In the genomic region with DNA sequence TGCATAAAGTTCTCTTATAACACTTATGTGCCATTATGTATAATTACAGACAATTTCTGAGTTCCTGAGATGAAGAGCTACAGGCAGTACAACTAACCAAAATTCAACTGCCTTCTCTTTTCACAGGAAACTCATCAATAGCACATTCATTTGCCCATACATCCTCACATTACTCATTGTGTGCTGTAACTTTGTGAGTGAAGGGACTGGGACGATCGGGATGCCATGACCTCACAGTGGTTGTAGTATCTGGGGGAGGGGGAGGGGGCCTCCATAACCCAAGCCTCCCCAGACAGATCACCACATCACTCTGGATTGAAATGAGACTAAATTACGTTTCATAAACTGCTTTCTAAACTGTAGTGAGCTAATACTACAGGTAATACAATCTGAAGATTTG, we compare ENCODE assay signal across 21 cellular contexts.
A peak's percentile ranks its signal among the peaks of the same experiment; 100 is the strongest.
DNase-seq lines count a peak whose midpoint lies in the region; ATAC-seq, FAIRE-seq and TF ChIP-seq lines count a peak whose summit lies in the region.
"Had no signal": no experiment of that assay in that cellular context is flagged by ENCODE, and none has a peak within 500 bp of the region (broad histone marks: within the 10 kb centered on the region; RNA-seq: fewer than 3 reads in every experiment).

No MANE protein-coding gene starts in this region.

- H3K79me2 ChIP-seq in astrocyte (ENCODE audit: insufficient read depth, low read length) = no peaks in the 10 kb centered on the region

- no peak overlapping the region for H4K8ac ChIP-seq in IMR-90 (ENCODE audit: low read depth in 2 of 2, low read length in 2 of 2)

- H3K79me1 ChIP-seq in IMR-90 (ENCODE audit: low read depth in 1 of 2, low read length in 2 of 2) = no peaks in the 10 kb centered on the region

- H3K56ac ChIP-seq in IMR-90 (ENCODE audit: extremely low read depth, insufficient read depth, low read length) = no peak overlapping the region

- no peak overlapping the region for H2AK9ac ChIP-seq in IMR-90 (replicated peaks; ENCODE audit: low read depth, low read length, poor library complexity)

- no peak overlapping the region for H2BK20ac ChIP-seq in IMR-90 (ENCODE audit: low read depth, low read length)

- no peak overlapping the region for H2BK120ac ChIP-seq in IMR-90 (ENCODE audit: low read depth, low read length)

- H3K27me3 ChIP-seq in BLaER1 (no peaks in the 10 kb centered on the region), IMR-90 (ENCODE audit: control insufficient read depth, insufficient read depth, low read length) (no peaks in the 10 kb centered on the region), astrocyte (ENCODE audit: insufficient read depth, low read length) (no peaks in the 10 kb centered on the region), gastrocnemius medialis (no peaks in the 10 kb centered on the region)

- no peak for FAIRE-seq in astrocyte (lab: Jason Lieb, UNC)
- FAIRE-seq: K562 had no signal

- H3K27me3 Mint-ChIP-seq in astrocyte (ENCODE audit: low read depth, unreplicated experiment) = peaks cover 2% of the 10 kb centered on the region
- H3K27me3 Mint-ChIP-seq: B cell had no signal

- ATAC-seq in IMR-90 (ENCODE audit: low read depth) = no peak
- no peak for ATAC-seq in GM21360 (IDR thresholded peaks at IDR 0.05; ENCODE audit: unreplicated experiment)
- ATAC-seq in gastrocnemius medialis = no peak
- ATAC-seq: K562 had no signal

- intact Hi-C loops in IMR-90 (cut with micrococcal nuclease) = no loop called here
- intact Hi-C loops in gastrocnemius medialis (cut with DNase I; ENCODE audit: low total_unique reads) = no loop called here

- dilution Hi-C loops in IMR-90 (cut with HindIII; ENCODE audit: low sequenced_read_pairs, unreplicated experiment) = no loop called here

- H2BK5ac ChIP-seq in IMR-90 (ENCODE audit: low read depth, low read length, poor library complexity, severe bottlenecking) = no peak overlapping the region

- WGBS in IMR-90 (ENCODE audit: extremely low coverage in 2 of 2, insufficient read length in 1 of 2), 2 experiments = no CpG with 5 or more reads among the region's 3 CpGs

- no peak overlapping the region for H3K18ac ChIP-seq in IMR-90 (ENCODE audit: low read depth, low read length)

- H2AFZ ChIP-seq in IMR-90 (replicated peaks; ENCODE audit: low read length, poor library complexity) (peak overlapping the region; percentile 53), astrocyte (ENCODE audit: low read depth, low read length) (no peak overlapping the region)
- H2AFZ ChIP-seq: GM23248 had no signal

- TF ChIP-seq POLR2A in IMR-90 (IDR thresholded peaks at IDR 0.05; ENCODE audit: low read depth, low read length) (no peak), gastrocnemius medialis (IDR thresholded peaks at IDR 0.05) (no peak)

- H3K27ac ChIP-seq in BLaER1 (peak overlapping the region; percentile 84), IMR-90 (ENCODE audit: insufficient read depth, low read length) (no peak overlapping the region), astrocyte (ENCODE audit: low read depth, low read length) (no peak overlapping the region), gastrocnemius medialis (no peak overlapping the region)
- H3K27ac ChIP-seq: GM23248 had no signal

- CTCF ChIA-PET in IMR-90 (lab: Yijun Ruan, JAX) = no interaction called here

- H3K9me1 ChIP-seq in IMR-90 (ENCODE audit: insufficient read depth, low read length) = 0 out of 2 replicates have a peak, but pooled peaks cover 3% of the 10 kb centered on the region

- H3K9ac ChIP-seq in BLaER1 (no peak overlapping the region), IMR-90 (ENCODE audit: low read depth, low read length) (no peak overlapping the region), astrocyte (ENCODE audit: low read length) (no peak overlapping the region)
- H3K9ac ChIP-seq: GM23248 had no signal

- TF ChIP-seq CTCF in IMR-90 (conservative IDR thresholded peaks at IDR 0.05; ENCODE audit: low read depth, low read length) (no peak), astrocyte (IDR thresholded peaks at IDR 0.05; ENCODE audit: insufficient read depth, low read depth, low read length) (no peak), GM13976 (IDR thresholded peaks at IDR 0.05; ENCODE audit: borderline replicate concordance, control extremely low read depth, extremely low read depth, insufficient read depth, missing control alignments) (no peak), gastrocnemius medialis (IDR thresholded peaks at IDR 0.05 in 4 of 5, conservative IDR thresholded peaks at IDR 0.05 in 1 of 5) (no peak)

- H3K4me1 ChIP-seq in BLaER1 (peaks cover 76% of the 10 kb centered on the region), IMR-90 (ENCODE audit: control insufficient read depth, insufficient read depth, low read length) (no peaks in the 10 kb centered on the region), astrocyte (ENCODE audit: insufficient read depth, low read length) (no peaks in the 10 kb centered on the region), gastrocnemius medialis (no peaks in the 10 kb centered on the region)

- BruUV-seq in IMR-90 (replicated peaks; lab: Mats Ljungman, UMichigan) = no TSS peak

- in situ Hi-C loops in IMR-90 (cut with MboI; ENCODE audit: low sequenced_read_pairs) = no loop called here
- in situ Hi-C loops in GM13976 (cut with MboI; ENCODE audit: low sequenced_read_pairs, unreplicated experiment) = no loop called here
- in situ Hi-C loops in gastrocnemius medialis (cut with MboI; ENCODE audit: low sequenced_read_pairs in 4 of 4) = no loop called here

- no peak overlapping the region for H3K4ac ChIP-seq in IMR-90 (ENCODE audit: low read depth, low read length)

- H3K14ac ChIP-seq in IMR-90 (replicated peaks; ENCODE audit: low read depth, low read length) = no peak overlapping the region

- H3K4me3 ChIP-seq in BLaER1 (no peak overlapping the region), IMR-90 (ENCODE audit: insufficient read depth, low read depth, low read length) (no peak overlapping the region), astrocyte (ENCODE audit: insufficient read depth, low read depth, low read length) (no peak overlapping the region), gastrocnemius medialis (no peak overlapping the region)
- H3K4me3 ChIP-seq: GM23248, HAP-1, K562 had no signal

- H3K4me3 Mint-ChIP-seq in astrocyte (ENCODE audit: unreplicated experiment) = no peak overlapping the region
- H3K4me3 Mint-ChIP-seq: B cell; CD4-positive, alpha-beta T cell had no signal

- H3K4me2 ChIP-seq in BLaER1 (peak overlapping the region; percentile 50), IMR-90 (ENCODE audit: low read depth, low read length) (no peak overlapping the region), astrocyte (ENCODE audit: low read length) (peak overlapping the region; percentile 3)

- no peak overlapping the region for H2AK5ac ChIP-seq in IMR-90 (ENCODE audit: low read depth, low read length)

- POLR2A ChIA-PET in IMR-90 (lab: Charles Lee; ENCODE audit: unreplicated experiment) = no interaction called here

- H3K4me1 Mint-ChIP-seq in astrocyte (ENCODE audit: low read depth, unreplicated experiment) = no peaks in the 10 kb centered on the region
- H3K4me1 Mint-ChIP-seq: B cell had no signal

- no peaks in the 10 kb centered on the region for H3K36me3 ChIP-seq in BLaER1
- no peaks in the 10 kb centered on the region for H3K36me3 ChIP-seq in IMR-90 (ENCODE audit: control insufficient read depth, insufficient read depth, low read length)
- H3K36me3 ChIP-seq in astrocyte (ENCODE audit: insufficient read depth, low read length) = no peaks in the 10 kb centered on the region
- no peaks in the 10 kb centered on the region for H3K36me3 ChIP-seq in gastrocnemius medialis
- H3K36me3 ChIP-seq: HAP-1 had no signal

- no peak overlapping the region for H2BK15ac ChIP-seq in IMR-90 (ENCODE audit: low read depth, low read length)

- TF ChIP-seq RAD21 in IMR-90 (IDR thresholded peaks at IDR 0.05; ENCODE audit: low read length) = no peak

- H3K9me3 Mint-ChIP-seq in astrocyte (ENCODE audit: unreplicated experiment) = peaks cover 1% of the 10 kb centered on the region
- H3K9me3 Mint-ChIP-seq: CD4-positive, alpha-beta T cell had no signal

- H3K23ac ChIP-seq in IMR-90 (ENCODE audit: low read depth, low read length) = no peak overlapping the region

- peak; percentile 26 for DNase-seq in IMR-90
- DNase-seq in astrocyte (ENCODE audit: low read depth) = no peak
- peak; percentile 10 for DNase-seq in kidney tubule cell (ENCODE audit: low spot score)
- DNase-seq in NCI-H1694 treated with DMSO at 0.1 percent for 48 hours (lab: John Stamatoyannopoulos, UW) = no peak
- no peak for DNase-seq in GM13976 (ENCODE audit: low spot score)
- DNase-seq in gastrocnemius medialis = no peak
- DNase-seq: 8988T; Calu3; CD4-positive, alpha-beta T cell; MV-4-11; NCI-H187 treated with DMSO at 0.1 percent for 48 hours; NCI-H226; NCI-H524 treated with DMSO at 0.1 percent for 48 hours; Right ventricle myocardium superior; SW 1271 had no signal

- H4K91ac ChIP-seq in IMR-90 (ENCODE audit: insufficient read depth, low read depth, low read length) = no peak overlapping the region

- H3K27ac Mint-ChIP-seq in astrocyte (ENCODE audit: unreplicated experiment) = no peak overlapping the region
- H3K27ac Mint-ChIP-seq: B cell; CD4-positive, alpha-beta T cell had no signal

- no peaks in the 10 kb centered on the region for H3K36me3 Mint-ChIP-seq in astrocyte (ENCODE audit: low read depth, unreplicated experiment)

- H4K5ac ChIP-seq in IMR-90 (ENCODE audit: low read depth, low read length) = no peak overlapping the region

- no peaks in the 10 kb centered on the region for H4K20me1 ChIP-seq in BLaER1
- no peaks in the 10 kb centered on the region for H4K20me1 ChIP-seq in IMR-90 (ENCODE audit: insufficient read depth, low read length)
- H4K20me1 ChIP-seq in astrocyte (ENCODE audit: insufficient read depth, low read length) = no peaks in the 10 kb centered on the region

- H3K9me3 ChIP-seq in BLaER1 (no peaks in the 10 kb centered on the region), IMR-90 (ENCODE audit: control insufficient read depth, insufficient read depth, low read length) (no peaks in the 10 kb centered on the region), astrocyte (ENCODE audit: insufficient read depth, low read depth, low read length) (no peaks in the 10 kb centered on the region), gastrocnemius medialis (no peaks in the 10 kb centered on the region)
- H3K9me3 ChIP-seq: HAP-1 had no signal

TF ChIP-seq in IMR-90, 13 proteins besides CTCF, POLR2A, EP300 and RAD21:
- TF ChIP-seq CHD1 (IDR thresholded peaks at IDR 0.05; ENCODE audit: low read depth, low read length) (no peak), RFX5 (IDR thresholded peaks at IDR 0.05; ENCODE audit: low read depth, low read length) (no peak)

Comparison
In these comparisons a context has a peak if more than half of its experiments do, and no peak if none do; other contexts are left out.
1. DNase-seq: peak in IMR-90 (single experiment) and kidney tubule cell (single experiment); none in astrocyte (single experiment), NCI-H1694 treated with DMSO at 0.1 percent for 48 hours (single experiment), GM13976 (single experiment) and gastrocnemius medialis (0 of 2).